In the genomic region with DNA sequence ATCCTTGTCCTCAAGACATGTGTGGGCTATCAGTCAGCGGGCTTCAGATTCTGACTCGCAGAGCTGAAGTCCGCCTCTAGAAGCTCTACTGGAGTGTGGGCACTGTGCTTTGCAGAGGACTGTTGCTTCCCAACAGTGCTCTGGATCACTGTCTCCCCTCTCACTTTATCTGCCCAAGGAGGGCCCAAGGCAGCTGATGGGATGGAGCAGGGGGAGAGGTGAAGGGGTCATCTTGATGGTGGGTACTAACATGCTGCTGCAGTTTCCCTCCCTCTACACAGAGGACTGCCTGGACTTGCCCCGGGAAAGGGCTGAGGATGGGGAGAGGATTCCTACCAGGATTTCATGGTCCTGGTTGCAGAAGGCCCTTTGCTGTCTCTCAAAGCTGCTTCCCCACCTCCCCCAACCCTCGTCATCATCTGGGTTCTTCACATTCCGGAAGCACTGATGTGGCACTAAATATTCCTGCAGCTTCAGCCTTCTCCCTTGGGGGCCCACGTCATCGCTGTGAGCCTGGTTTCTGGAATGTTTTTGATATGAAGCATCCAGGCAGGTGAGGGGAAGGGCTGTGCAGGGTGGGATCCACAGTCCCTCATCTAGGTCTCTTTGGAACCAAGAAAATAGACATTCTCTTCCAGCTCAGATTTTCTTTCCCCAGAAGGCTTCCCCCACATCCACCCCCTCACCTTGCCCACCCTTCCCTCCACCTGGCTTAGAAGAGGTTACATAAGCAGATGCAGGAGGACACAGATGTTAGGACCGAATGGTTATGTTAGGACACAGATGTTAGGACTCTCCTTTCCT, we compare ENCODE assay signal across 9 cellular contexts.
DNase-seq lines count a peak whose midpoint lies in the region; ATAC-seq, FAIRE-seq and TF ChIP-seq lines count a peak whose summit lies in the region.
"Had no signal": no experiment of that assay in that cellular context is flagged by ENCODE, and none has a peak within 500 bp of the region (broad histone marks: within the 10 kb centered on the region; RNA-seq: fewer than 3 reads in every experiment).

No MANE protein-coding gene starts in this region.

- no peaks in the 10 kb centered on the region for H3K9me3 Mint-ChIP-seq in stimulated activated naive CD8-positive, alpha-beta T cell treated with anti-CD3 and anti-CD28 coated beads, Interleukin-15, amount 100 ng/mL, for 72 hours

- no peak overlapping the region for H3K4me3 ChIP-seq in SK-N-MC

- no peak for DNase-seq in stimulated activated naive CD8-positive, alpha-beta T cell treated with anti-CD3 and anti-CD28 coated beads, Interleukin-15, amount 100 ng/mL, for 72 hours
- no peak for DNase-seq in stimulated activated naive CD8-positive, alpha-beta T cell treated with anti-CD3 and anti-CD28 coated beads, Interleukin-15, Interleukin-2, amounts not matched to agents 100 U/mL and 50 U/mL, for 24 hours
- DNase-seq in SK-N-MC (ENCODE audit: low read depth, low spot score) (peak; percentile 22), glomerular visceral epithelial cell (ENCODE audit: extremely low spot score) (peak; percentile 98), urothelium cell line (ENCODE audit: low spot score) (peak; percentile 87), NCI-H748 (lab: John Stamatoyannopoulos, UW; ENCODE audit: unreplicated experiment) (no peak), D721Med (ENCODE audit: insufficient read length, low spot score) (no peak), erythroblast (lab: John Stamatoyannopoulos, UW) (no peak)
- DNase-seq: stimulated activated CD4-positive, alpha-beta T cell treated with anti-CD3 and anti-CD28 coated beads, Interleukin-2, amount 100 ng/mL, for 24 hours had no signal

- H3K9ac ChIP-seq in SK-N-MC (ENCODE audit: insufficient read length), result no peak overlapping the region

- no peak for FAIRE-seq in urothelium cell line (lab: Jason Lieb, UNC)
- no peak for FAIRE-seq in D721Med (lab: Jason Lieb, UNC)

- H3K36me3 ChIP-seq in SK-N-MC (ENCODE audit: insufficient read depth, low read length), result no peaks in the 10 kb centered on the region

- no peak overlapping the region for H3K27ac ChIP-seq in SK-N-MC

- no peak for TF ChIP-seq POLR2A in erythroblast (IDR thresholded peaks at IDR 0.05; ENCODE audit: low read length)

- peak; percentile 41 for ATAC-seq in stimulated activated naive CD8-positive, alpha-beta T cell treated with anti-CD3 and anti-CD28 coated beads, Interleukin-15, amount 100 ng/mL, for 72 hours
- no peak for ATAC-seq in stimulated activated naive CD8-positive, alpha-beta T cell treated with anti-CD3 and anti-CD28 coated beads, Interleukin-15, Interleukin-2, amounts not matched to agents 100 U/mL and 50 U/mL, for 24 hours

- no peak overlapping the region for H3K4me3 Mint-ChIP-seq in stimulated activated naive CD8-positive, alpha-beta T cell treated with anti-CD3 and anti-CD28 coated beads, Interleukin-15, amount 100 ng/mL, for 72 hours

- no peaks in the 10 kb centered on the region for H3K9me3 ChIP-seq in SK-N-MC (ENCODE audit: low read depth, low read length)

- peaks cover 85% of the 10 kb centered on the region for H3K4me1 Mint-ChIP-seq in stimulated activated naive CD8-positive, alpha-beta T cell treated with anti-CD3 and anti-CD28 coated beads, Interleukin-15, amount 100 ng/mL, for 72 hours

- no peaks in the 10 kb centered on the region for H3K27me3 Mint-ChIP-seq in stimulated activated naive CD8-positive, alpha-beta T cell treated with anti-CD3 and anti-CD28 coated beads, Interleukin-15, amount 100 ng/mL, for 72 hours

- H3K27ac Mint-ChIP-seq in stimulated activated naive CD8-positive, alpha-beta T cell treated with anti-CD3 and anti-CD28 coated beads, Interleukin-15, amount 100 ng/mL, for 72 hours, result peak overlapping the region in 1 of 2 donors; percentile 79

- TF ChIP-seq CTCF in D721Med (IDR thresholded peaks at IDR 0.05; ENCODE audit: insufficient read depth, missing control alignments), result no peak

Comparison
In these comparisons a context has a peak if more than half of its experiments do, and no peak if none do; other contexts are left out.
1. DNase-seq: peak in SK-N-MC (single experiment), glomerular visceral epithelial cell (single experiment) and urothelium cell line (single experiment); none in stimulated activated naive CD8-positive, alpha-beta T cell treated with anti-CD3 and anti-CD28 coated beads, Interleukin-15, amount 100 ng/mL, for 72 hours (0 of 2), stimulated activated naive CD8-positive, alpha-beta T cell treated with anti-CD3 and anti-CD28 coated beads, Interleukin-15, Interleukin-2, amounts not matched to agents 100 U/mL and 50 U/mL, for 24 hours (single experiment), NCI-H748 (single experiment), D721Med (single experiment) and erythroblast (0 of 2).